In genomic region chr2:172098650-172099471, GRCh38 we compare ENCODE assay signal across 8 cellular contexts. TPM values are rescaled to one million over a fixed set of nuclear protein-coding genes. Genes with fewer than 3 reads are reported as not detected.
DNase-seq lines count a peak whose midpoint lies in the region; ATAC-seq and TF ChIP-seq lines count a peak whose summit lies in the region.

No MANE protein-coding gene starts in this region.

- H3K27ac ChIP-seq in cardiac muscle cell: no peak overlapping the region
- peak overlapping the region; percentile 18; the same call in 1 of the 2 replicates for H3K27ac ChIP-seq in SJCRH30
- peak overlapping the region in 14 of 59 donors; percentile 0 to 59 (median 26) for H3K27ac ChIP-seq in dorsolateral prefrontal cortex
- no peak overlapping the region for H3K27ac ChIP-seq in naive thymus-derived CD4-positive, alpha-beta T cell (ENCODE audit: low read depth, low read length)

- no peaks in the 10 kb centered on the region for H3K36me3 ChIP-seq in cardiac muscle cell
- no peaks in the 10 kb centered on the region for H3K36me3 ChIP-seq in SJCRH30
- H3K36me3 ChIP-seq in naive thymus-derived CD4-positive, alpha-beta T cell (ENCODE audit: control insufficient read depth in 2 of 3, insufficient read depth in 3 of 3, low read length in 3 of 3): no peaks in the 10 kb centered on the region

- peak overlapping the region in 7 of 9 donors; percentile 3 to 75 (median 48) for H3K27ac Mint-ChIP-seq in naive thymus-derived CD4-positive, alpha-beta T cell

- TF ChIP-seq CTCF in cardiac muscle cell (IDR thresholded peaks at IDR 0.05; ENCODE audit: low read depth, low read length) (no peak), dorsolateral prefrontal cortex (IDR thresholded peaks at IDR 0.05 in 54 of 56, conservative IDR thresholded peaks at IDR 0.05 in 2 of 56; ENCODE audit: low read depth in 1 of 56, partially characterized antibody in 56 of 56) (no peak)

- peaks cover 0 to 6% (median 4%) of the 10 kb centered on the region in 5 donors for H3K36me3 Mint-ChIP-seq in naive thymus-derived CD4-positive, alpha-beta T cell

- H3K27me3 Mint-ChIP-seq in naive thymus-derived CD4-positive, alpha-beta T cell: peaks cover 62 to 85% (median 68%) of the 10 kb centered on the region in 5 donors

- H3K4me1 ChIP-seq in cardiac muscle cell (ENCODE audit: low read depth) (peaks cover 28% of the 10 kb centered on the region), SJCRH30 (no peaks in the 10 kb centered on the region)
- H3K4me1 ChIP-seq in naive thymus-derived CD4-positive, alpha-beta T cell (ENCODE audit: control insufficient read depth in 2 of 2, insufficient read depth in 2 of 2, low read length in 2 of 2): peaks cover 56 to 79% of the 10 kb centered on the region in 2 donors

- H3K27me3 ChIP-seq in cardiac muscle cell (peaks cover 99% of the 10 kb centered on the region), SJCRH30 (no peaks in the 10 kb centered on the region), dorsolateral prefrontal cortex (peaks cover 20 to 100% (median 100%) of the 10 kb centered on the region in 45 donors)
- peaks cover 54 to 80% of the 10 kb centered on the region in 2 donors for H3K27me3 ChIP-seq in naive thymus-derived CD4-positive, alpha-beta T cell (ENCODE audit: control insufficient read depth in 2 of 2, insufficient read depth in 2 of 2, low read length in 2 of 2)

- intact Hi-C loops in Right ventricle myocardium superior (cut with DNase I): no loop called here
- intact Hi-C loops in dorsolateral prefrontal cortex (cut with DNase I): loop anchor here in 1 of 2 donors (5.0 kb wide), 1 partner anchor 97 kb away; no protein-coding TSS in a partner anchor
- intact Hi-C loops in naive thymus-derived CD4-positive, alpha-beta T cell (cut with micrococcal nuclease): loop anchor here in 1 of 2 donors (5.0 kb wide), 1 partner anchor 1277 kb away; no protein-coding TSS in a partner anchor

- peak overlapping the region; percentile 6 to 62 (median 52) for H3K4me3 Mint-ChIP-seq in naive thymus-derived CD4-positive, alpha-beta T cell

- DNase-seq in cardiac muscle cell (ENCODE audit: low read depth in 1 of 2, low spot score in 1 of 2) (peak; percentile 57 to 67), Right ventricle myocardium superior (no peak), SJCRH30 (peak; percentile 46 to 59), dorsolateral prefrontal cortex (peak in 1 of 10 donors; percentile 32), HPDE6-E6E7 (ENCODE audit: extremely low spot score) (no peak), midbrain (lab: John Stamatoyannopoulos, UW) (no peak)
- peak in 5 of 9 donors; percentile 15 to 69 (median 24) for DNase-seq in naive thymus-derived CD4-positive, alpha-beta T cell

- H3K4me3 ChIP-seq in cardiac muscle cell: peak overlapping the region; percentile 8
- peak overlapping the region; percentile 42 for H3K4me3 ChIP-seq in SJCRH30
- H3K4me3 ChIP-seq in dorsolateral prefrontal cortex: peak overlapping the region in 51 of 59 donors; percentile 3 to 72 (median 51)
- H3K4me3 ChIP-seq in naive thymus-derived CD4-positive, alpha-beta T cell (ENCODE audit: low read length): no peak overlapping the region

- POLR2A ChIA-PET in naive thymus-derived CD4-positive, alpha-beta T cell (lab: Charles Lee): interaction anchor here (2.0 to 2.3 kb wide), 2 partner anchors 11 to 17 kb away, joined by 6 to 12 read pairs; no protein-coding TSS in a partner anchor

- H3K9me3 Mint-ChIP-seq in naive thymus-derived CD4-positive, alpha-beta T cell: peaks cover 0 to 10% (median 2%) of the 10 kb centered on the region in 11 donors

- CTCF ChIA-PET in naive thymus-derived CD4-positive, alpha-beta T cell (lab: Charles Lee): interaction anchor here (0.8 to 1.4 kb wide), 2 partner anchors 14 to 16 kb away, joined by 3 to 4 read pairs; no protein-coding TSS in a partner anchor

- no peaks in the 10 kb centered on the region for H3K9me3 ChIP-seq in cardiac muscle cell (ENCODE audit: low read depth)
- H3K9me3 ChIP-seq in SJCRH30 (replicated peaks): no peaks in the 10 kb centered on the region
- peaks cover 0 to under 1% (median 0%) of the 10 kb centered on the region in 3 experiments for H3K9me3 ChIP-seq in naive thymus-derived CD4-positive, alpha-beta T cell (ENCODE audit: control insufficient read depth in 2 of 3, low read length in 3 of 3)

- peaks cover 31 to 73% (median 52%) of the 10 kb centered on the region in 7 donors for H3K4me1 Mint-ChIP-seq in naive thymus-derived CD4-positive, alpha-beta T cell

- ATAC-seq in Right ventricle myocardium superior (ENCODE audit: poor library complexity) (no peak), HG03571 (IDR thresholded peaks at IDR 0.05; ENCODE audit: unreplicated experiment) (no peak)
- ATAC-seq in naive thymus-derived CD4-positive, alpha-beta T cell: peak; percentile 18

RNA-seq across cellular contexts. Expression of gene DLX2, which starts 3.8 kb away (rescaled TPM):
- total RNA-seq in cardiac muscle cell: not detected in 2 replicates
- 0.26 TPM in 1 of 2 replicates, not detected in the other for polyA plus RNA-seq in cardiac muscle cell
- total RNA-seq in Right ventricle myocardium superior: not detected
- total RNA-seq in SJCRH30 (2014; rRNA removed; shearing (Covaris generic)): 0.76 and 0.89 TPM in 2 replicates
- total RNA-seq in dorsolateral prefrontal cortex: 1 to 10 TPM in 111 of 120 experiments, under 1 TPM in 9; 0.39 to 4.2 (median 1.8) TPM
- under 1 TPM in 2 of 5 experiments, not detected in 3; 0.16 to 0.34 TPM for total RNA-seq in naive thymus-derived CD4-positive, alpha-beta T cell
- not detected for polyA plus RNA-seq in naive thymus-derived CD4-positive, alpha-beta T cell

RNA-seq across cellular contexts. Expression of gene DLX1, which starts 13.6 kb away (rescaled TPM):
- total RNA-seq in cardiac muscle cell (not detected in 2 replicates), Right ventricle myocardium superior (not detected), dorsolateral prefrontal cortex (10 to 100 TPM in 53 of 120 experiments, 1 to 10 TPM in 67; 1.5 to 24.3 (median 9.6) TPM)
- not detected in 2 replicates for polyA plus RNA-seq in cardiac muscle cell
- 13.5 and 14.9 TPM in 2 replicates for total RNA-seq in SJCRH30 (2014; rRNA removed; shearing (Covaris generic))
- not detected for total RNA-seq in naive thymus-derived CD4-positive, alpha-beta T cell
- polyA plus RNA-seq in naive thymus-derived CD4-positive, alpha-beta T cell: not detected

Comparison
In these comparisons a context has a peak if more than half of its experiments do, and no peak if none do; other contexts are left out.
1. DNase-seq: peak in cardiac muscle cell (2 of 2), SJCRH30 (2 of 2) and naive thymus-derived CD4-positive, alpha-beta T cell (5 of 9); none in Right ventricle myocardium superior (single experiment), HPDE6-E6E7 (single experiment) and midbrain (single experiment).